Comparison of ENCODE assay signal across 11 cellular contexts in genomic region chr6:27238010-27238983, GRCh38. TPM values are rescaled to one million over a fixed set of nuclear protein-coding genes. Genes with fewer than 3 reads are reported as not detected.
A peak's percentile ranks its signal among the peaks of the same experiment; 100 is the strongest.
DNase-seq lines count a peak whose midpoint lies in the region; ATAC-seq, FAIRE-seq and TF ChIP-seq lines count a peak whose summit lies in the region.
"Had no signal": no experiment of that assay in that cellular context is flagged by ENCODE, and none has a peak within 500 bp of the region (broad histone marks: within the 10 kb centered on the region; RNA-seq: fewer than 3 reads in every experiment).

No MANE protein-coding gene starts in this region.

- CTCF ChIA-PET in CD4-positive, alpha-beta memory T cell (lab: Charles Lee; ENCODE audit: partially characterized antibody): no interaction called here
- CTCF ChIA-PET in K562 (lab: Yijun Ruan, JAX; ENCODE audit: low intra/inter-chr PET ratio): no interaction called here

- peak overlapping the region; percentile 54 for H2AFZ ChIP-seq in K562 (ENCODE audit: low read depth, low read length)

- peak overlapping the region in 3 of 7 donors; percentile 87 to 90 (median 88) for H3K27ac Mint-ChIP-seq in CD4-positive, alpha-beta memory T cell

- 93% methylated on average over 41 of the region's 41 CpGs for WGBS in K562 (ENCODE audit: insufficient coverage, low coverage, missing lambda C conversion rate)
- WGBS in prostate gland: 19% methylated on average over 41 of the region's 41 CpGs

- H3K4me2 ChIP-seq in K562 (ENCODE audit: insufficient read depth, low read length): no peak overlapping the region

- no peaks in the 10 kb centered on the region for H3K36me3 ChIP-seq in CD4-positive, alpha-beta memory T cell (ENCODE audit: insufficient read depth, low read length)
- H3K36me3 ChIP-seq in K562 (ENCODE audit: control insufficient read depth, insufficient read depth, low read length): no peaks in the 10 kb centered on the region
- H3K36me3 ChIP-seq in prostate gland: no peaks in the 10 kb centered on the region
- H3K36me3 ChIP-seq: pancreas, Peyer's patch, suprapubic skin had no signal

- no peaks in the 10 kb centered on the region for H4K20me1 ChIP-seq in K562 (replicated peaks; ENCODE audit: control insufficient read depth, insufficient read depth, low read length)

- POLR2A ChIA-PET in CD4-positive, alpha-beta memory T cell (lab: Charles Lee; ENCODE audit: partially characterized antibody): no interaction called here
- POLR2A ChIA-PET in K562 (lab: Yijun Ruan, JAX): interaction anchor here (1.1 to 3.4 kb wide), 8 partner anchors 11 to 105 kb away, joined by 3 to 21 read pairs (median 4); a partner anchor contains a TSS

- DNase-seq in CD4-positive, alpha-beta memory T cell: no peak
- peak in 51 of 76 experiments; percentile 12 to 78 (median 45) for DNase-seq in HUDEP-2 (lab: John Stamatoyannopoulos, UW; ENCODE audit: unreplicated experiment in 76 of 76)
- no peak for DNase-seq in K562 (ENCODE audit: extremely low read depth in 1 of 4, low spot score in 3 of 4)
- DNase-seq in lung microvascular endothelial cell (ENCODE audit: low read depth in 2 of 2): peak; percentile 10 to 22
- DNase-seq in prostate gland (ENCODE audit: low spot score): no peak
- no peak for DNase-seq in HT-29 (ENCODE audit: low spot score)
- DNase-seq in A172 (ENCODE audit: low spot score): no peak
- DNase-seq: Peyer's patch had no signal

- intact Hi-C loops in CD4-positive, alpha-beta memory T cell (cut with micrococcal nuclease): loop anchor here (10.0 kb wide), 1 partner anchor 47 kb away; no protein-coding TSS in a partner anchor
- intact Hi-C loops in K562 (cut with micrococcal nuclease) (loop anchor here (5.0 kb wide), 2 partner anchors 94 to 139 kb away; no protein-coding TSS in a partner anchor), prostate gland (cut with DNase I) (no loop called here)

- no peak for ATAC-seq in K562
- ATAC-seq in GM18867 (IDR thresholded peaks at IDR 0.05; ENCODE audit: unreplicated experiment): no peak

- peaks cover under 1 to 5% of the 10 kb centered on the region in 2 donors for H3K36me3 Mint-ChIP-seq in CD4-positive, alpha-beta memory T cell

- no peak overlapping the region for H3K27ac ChIP-seq in CD4-positive, alpha-beta memory T cell (ENCODE audit: low read depth, low read length)
- H3K27ac ChIP-seq in K562 (ENCODE audit: extremely low read depth, low read depth, low read length) (no peak overlapping the region), prostate gland (no peak overlapping the region)
- H3K27ac ChIP-seq: pancreas, Peyer's patch, suprapubic skin had no signal

- peak overlapping the region in 7 of 8 donors; percentile 7 to 61 (median 26) for H3K4me3 Mint-ChIP-seq in CD4-positive, alpha-beta memory T cell

- TF ChIP-seq RAD21 in K562 (CRISPR knock-in tag; conservative IDR thresholded peaks at IDR 0.05 in 1 of 2, IDR thresholded peaks at IDR 0.05 in 1 of 2): no peak

- H3K27me3 Mint-ChIP-seq in CD4-positive, alpha-beta memory T cell: peaks cover 67 to 68% of the 10 kb centered on the region in 2 donors

- 0 out of 4 replicates have a peak overlapping the region, but pooled peaks of 1 of the 2 experiments have one; percentile 0 for H3K9ac ChIP-seq in K562 (ENCODE audit: insufficient read depth in 1 of 2, low read depth in 2 of 2, low read length in 2 of 2)

- H3K9me1 ChIP-seq in K562 (ENCODE audit: control insufficient read depth, insufficient read depth, low read length): no peaks in the 10 kb centered on the region

- in situ Hi-C loops in K562 (cut with MboI): no loop called here

- TF ChIP-seq POLR2A in K562 (conservative IDR thresholded peaks at IDR 0.05) (no peak), prostate gland (IDR thresholded peaks at IDR 0.05) (no peak)

- H3K27me3 ChIP-seq in CD4-positive, alpha-beta memory T cell (ENCODE audit: insufficient read depth, low read length): peaks cover 41% of the 10 kb centered on the region
- H3K27me3 ChIP-seq in K562 (ENCODE audit: control insufficient read depth in 2 of 2, insufficient read depth in 2 of 2, low read length in 2 of 2) (no peaks in the 10 kb centered on the region), prostate gland (replicated peaks; ENCODE audit: insufficient read depth) (peaks cover 36% of the 10 kb centered on the region)

- H3K4me1 Mint-ChIP-seq in CD4-positive, alpha-beta memory T cell: peaks cover 7 to 29% (median 16%) of the 10 kb centered on the region in 4 donors

- no peak for FAIRE-seq in K562 (lab: Jason Lieb, UNC)
- FAIRE-seq: pancreas had no signal

- no peaks in the 10 kb centered on the region for H3K4me1 ChIP-seq in CD4-positive, alpha-beta memory T cell (ENCODE audit: insufficient read depth, low read length)
- H3K4me1 ChIP-seq in K562 (replicated peaks in 1 of 2; ENCODE audit: control insufficient read depth in 2 of 2, insufficient read depth in 2 of 2, low read length in 2 of 2): peaks cover 0 to 13% of the 10 kb centered on the region in 2 experiments; a peak in 2 of 5 replicates
- no peaks in the 10 kb centered on the region for H3K4me1 ChIP-seq in prostate gland (replicated peaks)
- H3K4me1 ChIP-seq: pancreas, Peyer's patch, suprapubic skin had no signal

- TF ChIP-seq CTCF in K562 (IDR thresholded peaks at IDR 0.05 in 2 of 3, conservative IDR thresholded peaks at IDR 0.05 in 1 of 3; ENCODE audit: insufficient read depth in 2 of 3, low read depth in 1 of 3, low read length in 3 of 3) (no peak), prostate gland (IDR thresholded peaks at IDR 0.05) (no peak)

- no peaks in the 10 kb centered on the region for H3K9me3 ChIP-seq in CD4-positive, alpha-beta memory T cell (ENCODE audit: control insufficient read depth in 1 of 2, low read length in 2 of 2)
- peaks cover 3% of the 10 kb centered on the region for H3K9me3 ChIP-seq in K562 (replicated peaks; ENCODE audit: control insufficient read depth, insufficient read depth, low read depth, low read length)
- H3K9me3 ChIP-seq in prostate gland: no peaks in the 10 kb centered on the region
- H3K9me3 ChIP-seq: pancreas, Peyer's patch, suprapubic skin had no signal

- no peak for TF ChIP-seq EP300 in K562 (IDR thresholded peaks at IDR 0.05; ENCODE audit: low read length)

- H3K79me2 ChIP-seq in K562 (ENCODE audit: control insufficient read depth, insufficient read depth, low read length): no peaks in the 10 kb centered on the region

- peaks cover 0 to 31% (median 26%) of the 10 kb centered on the region in 8 donors for H3K9me3 Mint-ChIP-seq in CD4-positive, alpha-beta memory T cell

- no TSS peak for BruUV-seq in K562 (replicated peaks; lab: Mats Ljungman, UMichigan)

- no peak overlapping the region for H3K4me3 ChIP-seq in CD4-positive, alpha-beta memory T cell (ENCODE audit: low read length in 2 of 2)
- H3K4me3 ChIP-seq in K562 (no peak overlapping the region), prostate gland (no peak overlapping the region)
- H3K4me3 ChIP-seq: pancreas, Peyer's patch, suprapubic skin had no signal

TF ChIP-seq in K562, 482 proteins besides CTCF, POLR2A, EP300 and RAD21 (continues in another document):
- no peak for TF ChIP-seq NFXL1 (CRISPR knock-in tag; IDR thresholded peaks at IDR 0.05)
- peak; percentile 45; the same call in 1 of the 2 replicates for TF ChIP-seq ZBTB33 (CRISPR knock-in tag; IDR thresholded peaks at IDR 0.05)

RNA-seq across cellular contexts. Expression of gene PRSS16, which starts 9.2 kb away (rescaled TPM):
- 1 to 10 TPM; 1.9 to 2.5 TPM for total RNA-seq in CD4-positive, alpha-beta memory T cell
- 1 to 10 TPM; 1.5 to 3.3 TPM for polyA plus RNA-seq in CD4-positive, alpha-beta memory T cell
- total RNA-seq in K562 (2011; cell fraction: chromatin; rRNA removed; ENCODE audit: low replicate concordance): 14.9 and 15.6 TPM in 2 replicates
- total RNA-seq in K562 (2011; cell fraction: nucleolus; rRNA removed): 14.3 and 15.8 TPM in 2 replicates
- 19.4 and 34.7 TPM in 2 replicates for total RNA-seq in K562 (2011; cell fraction: nucleoplasm; rRNA removed)
- total RNA-seq in K562 (2014; rRNA removed): 4.9 and 7.5 TPM in 2 replicates
- total RNA-seq in K562 (2014; rRNA removed; fragmentation: Illumina TruSeq; extraction: Trizol): 2.8 and 4.5 TPM in 2 replicates
- 4.6 and 5.7 TPM in 2 replicates for total RNA-seq in K562 (2015; rRNA removed; fragmentation: Illumina TruSeq; extraction: Trizol)
- total RNA-seq in K562 (2021): 12.1 and 12.7 TPM in 2 replicates
- polyA plus RNA-seq in K562 (2011; rRNA removed): 19.3 and 29.6 TPM in 2 replicates
- 32.3 and 43.3 TPM in 2 replicates for polyA plus RNA-seq in K562 (2011; cell fraction: cytosol; rRNA removed)
- polyA plus RNA-seq in K562 (2011; cell fraction: nucleus; rRNA removed): 50.1 and 60.0 TPM in 2 replicates
- polyA plus RNA-seq in K562 (2012): 15.6 and 44.4 TPM in 2 replicates
- 13.1 and 17.4 TPM in 2 replicates for polyA plus RNA-seq in K562 (2014; fragmentation: Illumina TruSeq; extraction: Trizol)
- 10 to 100 TPM; 12.0 to 13.5 TPM for polyA plus RNA-seq in K562 (2014; fragmentation: Nextera tagmentation; extraction: Ambion mirVana)
- polyA plus RNA-seq in K562 (2014; rRNA removed): 21.3 and 21.8 TPM in 2 replicates
- polyA minus RNA-seq in K562 (2011; rRNA and poly(A)+ RNA removed): 9.2 and 12.7 TPM in 2 replicates
- polyA minus RNA-seq in K562 (2011; cell fraction: cytosol; rRNA and poly(A)+ RNA removed): 5.9 and 6.6 TPM in 2 replicates
- polyA minus RNA-seq in K562 (2011; cell fraction: nucleus; rRNA and poly(A)+ RNA removed): 9.0 and 19.1 TPM in 2 replicates
- 0.22 TPM in 1 of 2 replicates, not detected in the other for total RNA-seq in lung microvascular endothelial cell
- 10 to 100 TPM; 11.9 to 15.2 TPM for total RNA-seq in prostate gland
- total RNA-seq in HT-29 (2014; rRNA removed; shearing (Covaris generic)): 3.9 and 6.0 TPM in 2 replicates
- total RNA-seq in A172 (2014; rRNA removed; shearing (Covaris generic)): 0.12 and 0.62 TPM in 2 replicates

Comparison
In these comparisons a context has a peak if more than half of its experiments do, and no peak if none do; other contexts are left out.
1. DNase-seq: peak in HUDEP-2 (51 of 76) and lung microvascular endothelial cell (2 of 2); none in CD4-positive, alpha-beta memory T cell (0 of 5), K562 (0 of 4), prostate gland (single experiment), HT-29 (single experiment) and A172 (single experiment).